In genomic region chr19:55468054-55468393, GRCh38 we compare ENCODE assay signal across 16 cellular contexts. TPM values are rescaled to one million over a fixed set of nuclear protein-coding genes. Genes with fewer than 3 reads are reported as not detected.
A peak's percentile ranks its signal among the peaks of the same experiment; 100 is the strongest.
DNase-seq lines count a peak whose midpoint lies in the region; ATAC-seq and TF ChIP-seq lines count a peak whose summit lies in the region.
"Had no signal": no experiment of that assay in that cellular context is flagged by ENCODE, and none has a peak within 500 bp of the region (broad histone marks: within the 10 kb centered on the region; RNA-seq: fewer than 3 reads in every experiment).

No MANE protein-coding gene starts in this region.

- no peaks in the 10 kb centered on the region for H3K36me3 Mint-ChIP-seq in chondrocyte (ENCODE audit: low read depth)

- CTCF ChIA-PET in SK-N-SH (lab: Yijun Ruan, JAX) = interaction anchor here (0.7 to 4.9 kb wide), 33 partner anchors 8 to 341 kb away, joined by 3 to 81 read pairs (median 5); partner anchors contain the start of genes DNAAF3, NAT14, SHISA7 and TMEM238

- DNase-seq in SK-N-SH (no peak), chondrocyte (ENCODE audit: low spot score) (no peak), GM13976 (ENCODE audit: low spot score) (no peak), A172 (ENCODE audit: low spot score) (no peak), lower leg skin (ENCODE audit: low spot score in 2 of 2) (no peak)
- DNase-seq: esophagus squamous epithelium, SHP77 had no signal

- no peak overlapping the region for H3K27ac Mint-ChIP-seq in chondrocyte (ENCODE audit: unreplicated experiment)
- H3K27ac Mint-ChIP-seq: activated CD4-positive, alpha-beta T cell treated with anti-CD3 and anti-CD28 coated beads, Interleukin-2, amount 10 ng/mL, durations not matched to agents 7 days and 5 days; activated T-helper 1 cell treated with anti-CD3 and anti-CD28 coated beads, Interleukin-12 subunit alpha, Interleukin-12 subunit beta, Interleukin-2, Interleukin-4 antibody, amounts not matched to agents 30 ng/mL and 10 ng/mL and 1 ng/mL, durations not matched to agents 14 hours and 24 hours and 36 hours had no signal

- ATAC-seq in SK-N-SH treated with all-trans-retinoic acid at 6 μM for 48 hours = no peak

- no peaks in the 10 kb centered on the region for H3K9me3 Mint-ChIP-seq in chondrocyte (ENCODE audit: low read depth)
- H3K9me3 Mint-ChIP-seq: activated CD4-positive, alpha-beta T cell treated with anti-CD3 and anti-CD28 coated beads, Interleukin-2, amount 10 ng/mL, durations not matched to agents 7 days and 5 days; activated T-helper 1 cell treated with anti-CD3 and anti-CD28 coated beads, Interleukin-12 subunit alpha, Interleukin-12 subunit beta, Interleukin-2, Interleukin-4 antibody, amounts not matched to agents 30 ng/mL and 10 ng/mL and 1 ng/mL, durations not matched to agents 14 hours and 24 hours and 36 hours had no signal

- H3K4me2 ChIP-seq in SK-N-SH = peak overlapping the region; percentile 26
- no peak overlapping the region for H3K4me2 ChIP-seq in parathyroid adenoma (ENCODE audit: low read length)

- H3K4me3 Mint-ChIP-seq in chondrocyte (ENCODE audit: unreplicated experiment) = no peak overlapping the region
- H3K4me3 Mint-ChIP-seq: activated CD4-positive, alpha-beta T cell treated with anti-CD3 and anti-CD28 coated beads, Interleukin-2, amount 10 ng/mL, durations not matched to agents 7 days and 5 days; activated T-helper 1 cell treated with anti-CD3 and anti-CD28 coated beads, Interleukin-12 subunit alpha, Interleukin-12 subunit beta, Interleukin-2, Interleukin-4 antibody, amounts not matched to agents 30 ng/mL and 10 ng/mL and 1 ng/mL, durations not matched to agents 14 hours and 24 hours and 36 hours had no signal

- in situ Hi-C loops in GM13976 (cut with MboI; ENCODE audit: low sequenced_read_pairs, unreplicated experiment) = no loop called here

- no peaks in the 10 kb centered on the region for H4K20me1 ChIP-seq in SK-N-SH (ENCODE audit: insufficient read depth)

- 22% methylated on average over 4 of the region's 4 CpGs for WGBS in SK-N-SH (ENCODE audit: low lambda C conversion rate)
- 25 to 31% methylated on average over 4 of the region's 4 CpGs for WGBS in lower leg skin, 2 donors

- H3K4me3 ChIP-seq in SK-N-SH (ENCODE audit: low read depth in 2 of 2, low read length in 1 of 2) (peak overlapping the region in 1 of 2 experiments; percentile 33; a peak in 1 of 4 replicates), parathyroid adenoma (ENCODE audit: low read depth, low read length) (no peak overlapping the region), lower leg skin (ENCODE audit: low read depth, poor library complexity, severe bottlenecking) (no peak overlapping the region)
- H3K4me3 ChIP-seq: esophagus squamous epithelium, heart right ventricle had no signal

- peaks cover 7% of the 10 kb centered on the region for H3K4me1 Mint-ChIP-seq in chondrocyte (ENCODE audit: low read depth)

- intact Hi-C loops in lower leg skin (cut with DNase I; ENCODE audit: low total_unique reads) = no loop called here

- H3K36me3 ChIP-seq in SK-N-SH (replicated peaks in 1 of 2; ENCODE audit: control insufficient read depth in 1 of 2, insufficient read depth in 2 of 2, low read length in 1 of 2) = no peaks in the 10 kb centered on the region
- H3K36me3 ChIP-seq in parathyroid adenoma (ENCODE audit: control insufficient read depth, insufficient read depth, low read length) = no peaks in the 10 kb centered on the region
- H3K36me3 ChIP-seq: esophagus squamous epithelium, heart right ventricle had no signal

- TF ChIP-seq POLR2A in lower leg skin (IDR thresholded peaks at IDR 0.05) = no peak

- peaks cover 0 to 3% of the 10 kb centered on the region in 2 experiments; a peak in 2 of 4 replicates for H3K4me1 ChIP-seq in SK-N-SH (ENCODE audit: control insufficient read depth in 1 of 2, insufficient read depth in 2 of 2, low read depth in 1 of 2, low read length in 1 of 2)
- H3K4me1 ChIP-seq in parathyroid adenoma = peaks cover 6% of the 10 kb centered on the region

- no peak overlapping the region for H3K27ac ChIP-seq in SK-N-SH (ENCODE audit: low read depth in 2 of 2, low read length in 1 of 2)
- H3K27ac ChIP-seq in parathyroid adenoma = no peak overlapping the region
- H3K27ac ChIP-seq: esophagus squamous epithelium had no signal

- H3K9me2 ChIP-seq in SK-N-SH = no peaks in the 10 kb centered on the region

- TF ChIP-seq RAD21 in SK-N-SH (IDR thresholded peaks at IDR 0.05; ENCODE audit: low read length) = no peak

- peaks cover under 1% of the 10 kb centered on the region for H3K27me3 Mint-ChIP-seq in chondrocyte (ENCODE audit: low read depth)

- H3K9me3 ChIP-seq in SK-N-SH (no peaks in the 10 kb centered on the region), parathyroid adenoma (ENCODE audit: control insufficient read depth, low read length) (no peaks in the 10 kb centered on the region)
- H3K9me3 ChIP-seq: esophagus squamous epithelium, heart right ventricle had no signal

- no peak for TF ChIP-seq CTCF in SK-N-SH (IDR thresholded peaks at IDR 0.05)
- TF ChIP-seq CTCF in LNCAP (IDR thresholded peaks at IDR 0.05) = peak; percentile 20
- TF ChIP-seq CTCF in chondrocyte (IDR thresholded peaks at IDR 0.05) = peak; percentile 8
- TF ChIP-seq CTCF in parathyroid adenoma (IDR thresholded peaks at IDR 0.05) = no peak
- no peak for TF ChIP-seq CTCF in GM13976 (IDR thresholded peaks at IDR 0.05; ENCODE audit: borderline replicate concordance, control extremely low read depth, extremely low read depth, insufficient read depth, missing control alignments)
- peak in 1 of 3 donors; percentile 5 for TF ChIP-seq CTCF in lower leg skin (IDR thresholded peaks at IDR 0.05)

- H3K9ac ChIP-seq in SK-N-SH (no peak overlapping the region), parathyroid adenoma (no peak overlapping the region)

- H3K27me3 ChIP-seq in SK-N-SH (ENCODE audit: insufficient read depth) (no peaks in the 10 kb centered on the region), parathyroid adenoma (ENCODE audit: control insufficient read depth, insufficient read depth, low read length) (no peaks in the 10 kb centered on the region)
- H3K27me3 ChIP-seq: esophagus squamous epithelium, heart right ventricle had no signal

- H3K79me2 ChIP-seq in SK-N-SH (ENCODE audit: insufficient read depth) (no peaks in the 10 kb centered on the region), parathyroid adenoma (no peaks in the 10 kb centered on the region)

- POLR2A ChIA-PET in SK-N-SH (lab: Yijun Ruan, JAX) = interaction anchor here (1.5 to 1.6 kb wide), 3 partner anchors 8 to 36 kb away, joined by 3 to 5 read pairs (median 4); partner anchors contain the start of genes NAT14 and ZNF628

- TF ChIP-seq EP300 in SK-N-SH (IDR thresholded peaks at IDR 0.05; ENCODE audit: borderline replicate concordance in 1 of 2, low read depth in 1 of 2, low read length in 1 of 2) = no peak

- H2AFZ ChIP-seq in SK-N-SH (ENCODE audit: low read depth) (0 out of 2 replicates have a peak overlapping the region, but pooled peaks have one; percentile 73), parathyroid adenoma (peak overlapping the region; percentile 27)

- peaks cover 10% of the 10 kb centered on the region for H3F3A ChIP-seq in SK-N-SH (replicated peaks; ENCODE audit: insufficient read depth)

TF ChIP-seq in SK-N-SH, 30 proteins besides CTCF, POLR2A, EP300 and RAD21:
- TF ChIP-seq NFIC (IDR thresholded peaks at IDR 0.05; ENCODE audit: borderline replicate concordance) = no peak
- no peak for TF ChIP-seq RXRA (IDR thresholded peaks at IDR 0.05; ENCODE audit: borderline replicate concordance, low read depth)

TF ChIP-seq in SK-N-SH treated with all-trans-retinoic acid at 6 μM for 48 hours, 23 proteins besides CTCF, POLR2A, EP300 and RAD21 (continues in another document):
- TF ChIP-seq ARNTL (CRISPR knock-in tag; IDR thresholded peaks at IDR 0.05; ENCODE audit: borderline replicate concordance, low read depth) (no peak), BACH2 (CRISPR knock-in tag; IDR thresholded peaks at IDR 0.05; ENCODE audit: borderline replicate concordance) (no peak), CSDC2 (CRISPR knock-in tag; IDR thresholded peaks at IDR 0.05) (no peak), ZFP30 (CRISPR knock-in tag; IDR thresholded peaks at IDR 0.05) (no peak)

RNA-seq across cellular contexts. Expression of gene C19orf85, which starts 3.5 kb away (rescaled TPM):
- polyA plus RNA-seq in SK-N-SH (2012; rRNA removed) = not detected in 2 replicates
- polyA plus RNA-seq in SK-N-SH (2012; cell fraction: cytosol; rRNA removed) = not detected in 2 replicates
- polyA plus RNA-seq in SK-N-SH (2012; cell fraction: nucleus; rRNA removed) = 0.27 and 0.29 TPM in 2 replicates
- total RNA-seq in chondrocyte = not detected in 3 replicates
- 0.07 TPM in 1 of 2 replicates, not detected in the other for total RNA-seq in A172 (2014; rRNA removed; shearing (Covaris generic))
- total RNA-seq in lower leg skin = not detected
- total RNA-seq: activated CD4-positive, alpha-beta T cell treated with anti-CD3 and anti-CD28 coated beads, Interleukin-2, amount 10 ng/mL, durations not matched to agents 7 days and 5 days; activated T-helper 1 cell treated with anti-CD3 and anti-CD28 coated beads, Interleukin-12 subunit alpha, Interleukin-12 subunit beta, Interleukin-2, Interleukin-4 antibody, amounts not matched to agents 30 ng/mL and 10 ng/mL and 1 ng/mL, durations not matched to agents 14 hours and 24 hours and 36 hours; esophagus squamous epithelium; heart right ventricle; HT1080; pulmonary artery endothelial cell had no signal
- polyA plus RNA-seq: heart right ventricle, thymus had no signal

RNA-seq across cellular contexts. Expression of gene ISOC2, which starts 6.6 kb away (rescaled TPM):
- 60.9 and 65.4 TPM in 2 replicates for polyA plus RNA-seq in SK-N-SH (2012; rRNA removed)
- 31.2 and 47.8 TPM in 2 replicates for polyA plus RNA-seq in SK-N-SH (2012; cell fraction: cytosol; rRNA removed)
- polyA plus RNA-seq in SK-N-SH (2012; cell fraction: nucleus; rRNA removed) = 43.5 and 46.8 TPM in 2 replicates
- total RNA-seq in chondrocyte (39.8 to 47.2 TPM (median 39.8 TPM) in 3 replicates), lower leg skin (10 to 100 TPM; 31.0 to 73.1 (median 66.4) TPM)
- 114 and 139 TPM in 2 replicates for total RNA-seq in A172 (2014; rRNA removed; shearing (Covaris generic))

RNA-seq across cellular contexts. Expression of gene ZNF628, which starts 8.4 kb away (rescaled TPM):
- 0.73 and 1.6 TPM in 2 replicates for polyA plus RNA-seq in SK-N-SH (2012; rRNA removed)
- 0.58 and 1.1 TPM in 2 replicates for polyA plus RNA-seq in SK-N-SH (2012; cell fraction: cytosol; rRNA removed)
- 3.7 and 4.2 TPM in 2 replicates for polyA plus RNA-seq in SK-N-SH (2012; cell fraction: nucleus; rRNA removed)
- total RNA-seq in chondrocyte (9.1 to 9.7 TPM (median 9.4 TPM) in 3 replicates), lower leg skin (10 to 100 TPM in 3 of 4 donors, 1 to 10 TPM in 1; 5.4 to 17.9 (median 12.2) TPM)
- 4.1 and 4.8 TPM in 2 replicates for total RNA-seq in A172 (2014; rRNA removed; shearing (Covaris generic))

RNA-seq across cellular contexts. Expression of gene NAT14, which starts 17.0 kb away (rescaled TPM):
- polyA plus RNA-seq in SK-N-SH (2012; rRNA removed) = 84.4 and 89.9 TPM in 2 replicates
- 51.1 and 68.5 TPM in 2 replicates for polyA plus RNA-seq in SK-N-SH (2012; cell fraction: cytosol; rRNA removed)
- polyA plus RNA-seq in SK-N-SH (2012; cell fraction: nucleus; rRNA removed) = 132 and 194 TPM in 2 replicates
- total RNA-seq in chondrocyte (32.1 to 50.0 TPM (median 33.1 TPM) in 3 replicates), lower leg skin (1 to 10 TPM; 2.5 to 5.3 (median 4.1) TPM)
- total RNA-seq in A172 (2014; rRNA removed; shearing (Covaris generic)) = 56.2 and 65.7 TPM in 2 replicates

RNA-seq across cellular contexts. Expression of gene SSC5D, which starts 20.2 kb away (rescaled TPM):
- 2.6 and 4.9 TPM in 2 replicates for polyA plus RNA-seq in SK-N-SH (2012; rRNA removed)
- 2.4 and 4.2 TPM in 2 replicates for polyA plus RNA-seq in SK-N-SH (2012; cell fraction: cytosol; rRNA removed)
- polyA plus RNA-seq in SK-N-SH (2012; cell fraction: nucleus; rRNA removed) = 22.1 and 22.8 TPM in 2 replicates
- 33.6 to 50.0 TPM (median 34.5 TPM) in 3 replicates for total RNA-seq in chondrocyte
- 1.1 and 1.2 TPM in 2 replicates for total RNA-seq in A172 (2014; rRNA removed; shearing (Covaris generic))
- 1 to 10 TPM in 3 of 4 donors, under 1 TPM in 1; 0.64 to 6.2 (median 3.0) TPM for total RNA-seq in lower leg skin

Comparison
In these comparisons a context has a peak if more than half of its experiments do, and no peak if none do; other contexts are left out.
1. CTCF ChIP-seq: peak in LNCAP (single experiment) and chondrocyte (single experiment); none in SK-N-SH (single experiment), parathyroid adenoma (single experiment) and GM13976 (single experiment).